ENCODE assay signal across 20 cellular contexts in the genomic region with DNA sequence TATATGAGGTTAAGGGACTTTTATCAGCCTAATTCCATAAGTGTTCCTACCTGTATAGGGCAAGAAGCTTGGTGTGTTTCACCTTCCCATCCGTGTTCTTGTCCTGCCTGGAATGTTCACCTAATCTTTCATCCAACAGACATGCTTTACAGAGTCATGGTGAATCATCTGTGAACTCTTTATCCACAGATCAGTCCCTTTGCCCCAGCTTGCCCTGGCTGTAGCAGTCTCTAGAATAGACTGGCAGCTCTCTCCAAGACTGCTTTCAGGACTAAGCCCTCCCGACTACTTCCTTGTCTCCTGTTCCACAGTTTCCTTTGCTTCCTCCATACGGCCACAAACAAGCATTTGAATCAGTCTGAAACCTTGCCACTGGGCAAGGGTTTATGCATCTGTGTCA.
DNase-seq lines count a peak whose midpoint lies in the region; ATAC-seq and TF ChIP-seq lines count a peak whose summit lies in the region.
"Had no signal": no experiment of that assay in that cellular context is flagged by ENCODE, and none has a peak within 500 bp of the region (broad histone marks: within the 10 kb centered on the region; RNA-seq: fewer than 3 reads in every experiment).

No MANE protein-coding gene starts in this region.

- no peaks in the 10 kb centered on the region for H3K4me1 Mint-ChIP-seq in activated CD8-positive, alpha-beta memory T cell treated with anti-CD3 and anti-CD28 coated beads, Interleukin-2, amount 10 ng/mL, durations not matched to agents 7 days and 5 days
- H3K4me1 Mint-ChIP-seq: CD4-positive, alpha-beta memory T cell; WTC11 had no signal

- H3K27ac ChIP-seq in fibroblast of lung (ENCODE audit: insufficient read depth, low read length), result no peak overlapping the region
- H3K27ac ChIP-seq: cardiac muscle cell, neutrophil had no signal

- DNase-seq in AG08396 (ENCODE audit: low spot score) (peak; percentile 3), HPDE6-E6E7 (ENCODE audit: extremely low spot score) (peak; percentile 78), SK-N-DZ (ENCODE audit: low spot score) (peak; percentile 27), fibroblast of lung (ENCODE audit: low read depth in 2 of 2) (peak in 1 of 2 donors; percentile 6), NCI-H187 (lab: John Stamatoyannopoulos, UW) (no peak)
- no peak for DNase-seq in activated CD8-positive, alpha-beta memory T cell treated with anti-CD3 and anti-CD28 coated beads, Interleukin-2, amount 10 ng/mL, durations not matched to agents 7 days and 5 days
- no peak for DNase-seq in activated naive CD4-positive, alpha-beta T cell treated with anti-CD3 and anti-CD28 coated beads, Interleukin-2, amount 50 U/mL, for 16 hours
- DNase-seq: ACHN; activated CD8-positive, alpha-beta T cell treated with anti-CD3 and anti-CD28 coated beads for 36 hours; CD4-positive, alpha-beta memory T cell; hypothalamus; left cardiac atrium; mucosa of descending colon; stimulated activated CD4-positive, alpha-beta T cell treated with anti-CD3 and anti-CD28 coated beads, Interleukin-4, amount 100 ng/mL, for 24 hours; substantia nigra had no signal

- H3K4me2 ChIP-seq in fibroblast of lung (ENCODE audit: extremely low read depth, insufficient read depth, low read length), result no peak overlapping the region

- H3K9ac ChIP-seq in fibroblast of lung (ENCODE audit: insufficient read depth, low read length), result no peak overlapping the region

- no peak for ATAC-seq in HG02759 (IDR thresholded peaks at IDR 0.05; ENCODE audit: unreplicated experiment)
- ATAC-seq in activated CD8-positive, alpha-beta memory T cell treated with anti-CD3 and anti-CD28 coated beads, Interleukin-2, amount 10 ng/mL, durations not matched to agents 7 days and 5 days, result no peak
- ATAC-seq: activated CD8-positive, alpha-beta T cell treated with anti-CD3 and anti-CD28 coated beads for 36 hours; HCT116; left cardiac atrium; mucosa of descending colon; WTC11 had no signal

- no peaks in the 10 kb centered on the region for H3K36me3 Mint-ChIP-seq in activated CD8-positive, alpha-beta memory T cell treated with anti-CD3 and anti-CD28 coated beads, Interleukin-2, amount 10 ng/mL, durations not matched to agents 7 days and 5 days
- H3K36me3 Mint-ChIP-seq: CD4-positive, alpha-beta memory T cell; WTC11 had no signal

- H3K27me3 Mint-ChIP-seq in activated CD8-positive, alpha-beta memory T cell treated with anti-CD3 and anti-CD28 coated beads, Interleukin-2, amount 10 ng/mL, durations not matched to agents 7 days and 5 days, result no peaks in the 10 kb centered on the region
- H3K27me3 Mint-ChIP-seq: activated CD8-positive, alpha-beta T cell treated with anti-CD3 and anti-CD28 coated beads for 36 hours had no signal

- no peaks in the 10 kb centered on the region for H3K4me1 ChIP-seq in fibroblast of lung (ENCODE audit: control insufficient read depth, extremely low read depth, insufficient read depth, low read length)

- H3K36me3 ChIP-seq in fibroblast of lung (ENCODE audit: control insufficient read depth, insufficient read depth, low read length), result no peaks in the 10 kb centered on the region
- H3K36me3 ChIP-seq: cardiac muscle cell, neutrophil had no signal

- H3K9me3 ChIP-seq in fibroblast of lung (ENCODE audit: control insufficient read depth, insufficient read depth, low read depth, low read length), result no peaks in the 10 kb centered on the region
- H3K9me3 ChIP-seq: mucosa of descending colon, neutrophil had no signal

- H3K4me3 ChIP-seq in fibroblast of lung (replicated peaks in 1 of 4; ENCODE audit: control extremely low read depth in 1 of 4, insufficient read depth in 1 of 4, low read depth in 3 of 4, low read length in 4 of 4), result no peak overlapping the region
- H3K4me3 ChIP-seq: cardiac muscle cell, mucosa of descending colon had no signal

- H2AFZ ChIP-seq in fibroblast of lung (ENCODE audit: low read length), result peak overlapping the region; percentile 55

- no peaks in the 10 kb centered on the region for H4K20me1 ChIP-seq in fibroblast of lung (ENCODE audit: control insufficient read depth, extremely low read depth, insufficient read depth, low read length)

- CTCF ChIA-PET in activated CD8-positive, alpha-beta memory T cell treated with anti-CD3 and anti-CD28 coated beads, Interleukin-2, amount 10 ng/mL, durations not matched to agents 7 days and 5 days (lab: Charles Lee), result interaction anchor here (1.0 kb wide), 1 partner anchor 35 kb away, joined by 3 read pairs; no protein-coding TSS in a partner anchor

- no peaks in the 10 kb centered on the region for H3K79me2 ChIP-seq in fibroblast of lung (ENCODE audit: control insufficient read depth, insufficient read depth, low read length)

- no peak overlapping the region for H3K4me3 Mint-ChIP-seq in activated CD8-positive, alpha-beta memory T cell treated with anti-CD3 and anti-CD28 coated beads, Interleukin-2, amount 10 ng/mL, durations not matched to agents 7 days and 5 days
- H3K4me3 Mint-ChIP-seq: activated CD8-positive, alpha-beta T cell treated with anti-CD3 and anti-CD28 coated beads for 36 hours; CD4-positive, alpha-beta memory T cell; WTC11 had no signal

- no peak for TF ChIP-seq CTCF in fibroblast of lung (conservative IDR thresholded peaks at IDR 0.05 in 1 of 2, IDR thresholded peaks at IDR 0.05 in 1 of 2; ENCODE audit: low read depth in 1 of 2, low read length in 2 of 2)

- no peaks in the 10 kb centered on the region for H3K27me3 ChIP-seq in fibroblast of lung (ENCODE audit: control insufficient read depth, insufficient read depth, low read length)
- H3K27me3 ChIP-seq: cardiac muscle cell, neutrophil had no signal

- no peak overlapping the region for H3K27ac Mint-ChIP-seq in activated CD8-positive, alpha-beta memory T cell treated with anti-CD3 and anti-CD28 coated beads, Interleukin-2, amount 10 ng/mL, durations not matched to agents 7 days and 5 days
- H3K27ac Mint-ChIP-seq: activated CD8-positive, alpha-beta T cell treated with anti-CD3 and anti-CD28 coated beads for 36 hours; CD4-positive, alpha-beta memory T cell; WTC11 had no signal

- peaks cover 2% of the 10 kb centered on the region for H3K9me3 Mint-ChIP-seq in activated CD8-positive, alpha-beta memory T cell treated with anti-CD3 and anti-CD28 coated beads, Interleukin-2, amount 10 ng/mL, durations not matched to agents 7 days and 5 days (ENCODE audit: low read depth)
- H3K9me3 Mint-ChIP-seq: activated CD8-positive, alpha-beta T cell treated with anti-CD3 and anti-CD28 coated beads for 36 hours; WTC11 had no signal

Comparison
In these comparisons a context has a peak if more than half of its experiments do, and no peak if none do; other contexts are left out.
1. DNase-seq: peak in AG08396 (single experiment), HPDE6-E6E7 (single experiment) and SK-N-DZ (single experiment); none in NCI-H187 (0 of 2), activated CD8-positive, alpha-beta memory T cell treated with anti-CD3 and anti-CD28 coated beads, Interleukin-2, amount 10 ng/mL, durations not matched to agents 7 days and 5 days (single experiment) and activated naive CD4-positive, alpha-beta T cell treated with anti-CD3 and anti-CD28 coated beads, Interleukin-2, amount 50 U/mL, for 16 hours (single experiment).